1 cellular context compared by ENCODE assay signal in the genomic region with DNA sequence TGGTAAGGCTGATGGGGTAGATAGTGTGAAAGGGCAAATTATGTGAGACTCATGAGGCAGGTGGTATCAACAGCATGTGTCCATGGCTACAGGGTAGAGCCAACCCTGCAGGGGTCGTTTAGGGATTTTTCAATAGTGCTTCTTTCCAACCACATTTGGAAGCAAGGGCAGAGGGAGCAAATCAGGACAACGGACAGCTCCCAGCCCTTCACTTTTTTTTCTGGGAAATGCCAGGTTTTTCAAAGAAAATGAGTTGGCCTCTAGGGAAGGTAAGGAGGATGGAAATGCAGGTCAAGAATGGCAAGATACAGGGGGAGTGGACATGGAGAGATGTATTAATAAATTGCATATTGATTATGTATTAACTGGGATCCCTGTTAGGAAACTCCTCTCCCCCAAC.
TF ChIP-seq lines count a peak whose summit lies in the region.

No MANE protein-coding gene starts in this region.

TF ChIP-seq in HepG2, 621 proteins besides CTCF, POLR2A, EP300 and RAD21 (continued from another document and continues in another):
- 0 out of 2 replicates have a peak, but pooled peaks have one; percentile 41 for TF ChIP-seq MTF1 (CRISPR knock-in tag; IDR thresholded peaks at IDR 0.05)
- TF ChIP-seq ZSCAN21 (CRISPR knock-in tag; IDR thresholded peaks at IDR 0.05; ENCODE audit: borderline replicate concordance) = no peak
- TF ChIP-seq ZC3H4 (CRISPR knock-in tag; IDR thresholded peaks at IDR 0.05; ENCODE audit: borderline replicate concordance) = no peak
- TF ChIP-seq, protein P1, sequence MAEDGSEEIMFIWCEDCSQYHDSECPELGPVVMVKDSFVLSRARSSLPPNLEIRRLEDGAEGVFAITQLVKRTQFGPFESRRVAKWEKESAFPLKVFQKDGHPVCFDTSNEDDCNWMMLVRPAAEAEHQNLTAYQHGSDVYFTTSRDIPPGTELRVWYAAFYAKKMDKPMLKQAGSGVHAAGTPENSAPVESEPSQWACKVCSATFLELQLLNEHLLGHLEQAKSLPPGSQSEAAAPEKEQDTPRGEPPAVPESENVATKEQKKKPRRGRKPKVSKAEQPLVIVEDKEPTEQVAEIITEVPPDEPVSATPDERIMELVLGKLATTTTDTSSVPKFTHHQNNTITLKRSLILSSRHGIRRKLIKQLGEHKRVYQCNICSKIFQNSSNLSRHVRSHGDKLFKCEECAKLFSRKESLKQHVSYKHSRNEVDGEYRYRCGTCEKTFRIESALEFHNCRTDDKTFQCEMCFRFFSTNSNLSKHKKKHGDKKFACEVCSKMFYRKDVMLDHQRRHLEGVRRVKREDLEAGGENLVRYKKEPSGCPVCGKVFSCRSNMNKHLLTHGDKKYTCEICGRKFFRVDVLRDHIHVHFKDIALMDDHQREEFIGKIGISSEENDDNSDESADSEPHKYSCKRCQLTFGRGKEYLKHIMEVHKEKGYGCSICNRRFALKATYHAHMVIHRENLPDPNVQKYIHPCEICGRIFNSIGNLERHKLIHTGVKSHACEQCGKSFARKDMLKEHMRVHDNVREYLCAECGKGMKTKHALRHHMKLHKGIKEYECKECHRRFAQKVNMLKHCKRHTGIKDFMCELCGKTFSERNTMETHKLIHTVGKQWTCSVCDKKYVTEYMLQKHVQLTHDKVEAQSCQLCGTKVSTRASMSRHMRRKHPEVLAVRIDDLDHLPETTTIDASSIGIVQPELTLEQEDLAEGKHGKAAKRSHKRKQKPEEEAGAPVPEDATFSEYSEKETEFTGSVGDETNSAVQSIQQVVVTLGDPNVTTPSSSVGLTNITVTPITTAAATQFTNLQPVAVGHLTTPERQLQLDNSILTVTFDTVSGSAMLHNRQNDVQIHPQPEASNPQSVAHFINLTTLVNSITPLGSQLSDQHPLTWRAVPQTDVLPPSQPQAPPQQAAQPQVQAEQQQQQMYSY (CRISPR knock-in tag; IDR thresholded peaks at IDR 0.05) = 0 out of 2 replicates have a peak, but pooled peaks have one; percentile 36
- TF ChIP-seq NKX3-1 (CRISPR knock-in tag; IDR thresholded peaks at IDR 0.05) = peak; percentile 76; the same call in 1 of the 2 replicates
- TF ChIP-seq, protein P2, sequence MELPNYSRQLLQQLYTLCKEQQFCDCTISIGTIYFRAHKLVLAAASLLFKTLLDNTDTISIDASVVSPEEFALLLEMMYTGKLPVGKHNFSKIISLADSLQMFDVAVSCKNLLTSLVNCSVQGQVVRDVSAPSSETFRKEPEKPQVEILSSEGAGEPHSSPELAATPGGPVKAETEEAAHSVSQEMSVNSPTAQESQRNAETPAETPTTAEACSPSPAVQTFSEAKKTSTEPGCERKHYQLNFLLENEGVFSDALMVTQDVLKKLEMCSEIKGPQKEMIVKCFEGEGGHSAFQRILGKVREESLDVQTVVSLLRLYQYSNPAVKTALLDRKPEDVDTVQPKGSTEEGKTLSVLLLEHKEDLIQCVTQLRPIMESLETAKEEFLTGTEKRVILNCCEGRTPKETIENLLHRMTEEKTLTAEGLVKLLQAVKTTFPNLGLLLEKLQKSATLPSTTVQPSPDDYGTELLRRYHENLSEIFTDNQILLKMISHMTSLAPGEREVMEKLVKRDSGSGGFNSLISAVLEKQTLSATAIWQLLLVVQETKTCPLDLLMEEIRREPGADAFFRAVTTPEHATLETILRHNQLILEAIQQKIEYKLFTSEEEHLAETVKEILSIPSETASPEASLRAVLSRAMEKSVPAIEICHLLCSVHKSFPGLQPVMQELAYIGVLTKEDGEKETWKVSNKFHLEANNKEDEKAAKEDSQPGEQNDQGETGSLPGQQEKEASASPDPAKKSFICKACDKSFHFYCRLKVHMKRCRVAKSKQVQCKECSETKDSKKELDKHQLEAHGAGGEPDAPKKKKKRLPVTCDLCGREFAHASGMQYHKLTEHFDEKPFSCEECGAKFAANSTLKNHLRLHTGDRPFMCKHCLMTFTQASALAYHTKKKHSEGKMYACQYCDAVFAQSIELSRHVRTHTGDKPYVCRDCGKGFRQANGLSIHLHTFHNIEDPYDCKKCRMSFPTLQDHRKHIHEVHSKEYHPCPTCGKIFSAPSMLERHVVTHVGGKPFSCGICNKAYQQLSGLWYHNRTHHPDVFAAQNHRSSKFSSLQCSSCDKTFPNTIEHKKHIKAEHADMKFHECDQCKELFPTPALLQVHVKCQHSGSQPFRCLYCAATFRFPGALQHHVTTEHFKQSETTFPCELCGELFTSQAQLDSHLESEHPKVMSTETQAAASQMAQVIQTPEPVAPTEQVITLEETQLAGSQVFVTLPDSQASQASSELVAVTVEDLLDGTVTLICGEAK (IDR thresholded peaks at IDR 0.05) = no peak
- TF ChIP-seq, protein P2 (CRISPR knock-in tag; IDR thresholded peaks at IDR 0.05) = no peak
- no peak for TF ChIP-seq ZNF282 (IDR thresholded peaks at IDR 0.05; ENCODE audit: partially characterized antibody)
- TF ChIP-seq ZNF547 (CRISPR knock-in tag; IDR thresholded peaks at IDR 0.05) = no peak
- TF ChIP-seq MIER2 (CRISPR knock-in tag; IDR thresholded peaks at IDR 0.05) = peak; percentile 97
- 0 out of 2 replicates have a peak, but pooled peaks have one; percentile 49 for TF ChIP-seq ZSCAN20 (CRISPR knock-in tag; IDR thresholded peaks at IDR 0.05; ENCODE audit: borderline replicate concordance)
- TF ChIP-seq, protein P3, sequence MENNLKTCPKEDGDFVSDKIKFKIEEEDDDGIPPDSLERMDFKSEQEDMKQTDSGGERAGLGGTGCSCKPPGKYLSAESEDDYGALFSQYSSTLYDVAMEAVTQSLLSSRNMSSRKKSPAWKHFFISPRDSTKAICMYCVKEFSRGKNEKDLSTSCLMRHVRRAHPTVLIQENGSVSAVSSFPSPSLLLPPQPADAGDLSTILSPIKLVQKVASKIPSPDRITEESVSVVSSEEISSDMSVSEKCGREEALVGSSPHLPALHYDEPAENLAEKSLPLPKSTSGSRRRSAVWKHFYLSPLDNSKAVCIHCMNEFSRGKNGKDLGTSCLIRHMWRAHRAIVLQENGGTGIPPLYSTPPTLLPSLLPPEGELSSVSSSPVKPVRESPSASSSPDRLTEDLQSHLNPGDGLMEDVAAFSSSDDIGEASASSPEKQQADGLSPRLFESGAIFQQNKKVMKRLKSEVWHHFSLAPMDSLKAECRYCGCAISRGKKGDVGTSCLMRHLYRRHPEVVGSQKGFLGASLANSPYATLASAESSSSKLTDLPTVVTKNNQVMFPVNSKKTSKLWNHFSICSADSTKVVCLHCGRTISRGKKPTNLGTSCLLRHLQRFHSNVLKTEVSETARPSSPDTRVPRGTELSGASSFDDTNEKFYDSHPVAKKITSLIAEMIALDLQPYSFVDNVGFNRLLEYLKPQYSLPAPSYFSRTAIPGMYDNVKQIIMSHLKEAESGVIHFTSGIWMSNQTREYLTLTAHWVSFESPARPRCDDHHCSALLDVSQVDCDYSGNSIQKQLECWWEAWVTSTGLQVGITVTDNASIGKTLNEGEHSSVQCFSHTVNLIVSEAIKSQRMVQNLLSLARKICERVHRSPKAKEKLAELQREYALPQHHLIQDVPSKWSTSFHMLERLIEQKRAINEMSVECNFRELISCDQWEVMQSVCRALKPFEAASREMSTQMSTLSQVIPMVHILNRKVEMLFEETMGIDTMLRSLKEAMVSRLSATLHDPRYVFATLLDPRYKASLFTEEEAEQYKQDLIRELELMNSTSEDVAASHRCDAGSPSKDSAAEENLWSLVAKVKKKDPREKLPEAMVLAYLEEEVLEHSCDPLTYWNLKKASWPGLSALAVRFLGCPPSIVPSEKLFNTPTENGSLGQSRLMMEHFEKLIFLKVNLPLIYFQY (CRISPR knock-in tag; IDR thresholded peaks at IDR 0.05; ENCODE audit: borderline replicate concordance) = 0 out of 2 replicates have a peak, but pooled peaks have one; percentile 49
- TF ChIP-seq, protein P4, sequence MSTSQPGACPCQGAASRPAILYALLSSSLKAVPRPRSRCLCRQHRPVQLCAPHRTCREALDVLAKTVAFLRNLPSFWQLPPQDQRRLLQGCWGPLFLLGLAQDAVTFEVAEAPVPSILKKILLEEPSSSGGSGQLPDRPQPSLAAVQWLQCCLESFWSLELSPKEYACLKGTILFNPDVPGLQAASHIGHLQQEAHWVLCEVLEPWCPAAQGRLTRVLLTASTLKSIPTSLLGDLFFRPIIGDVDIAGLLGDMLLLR (CRISPR knock-in tag; IDR thresholded peaks at IDR 0.05) = no peak
- TF ChIP-seq MBD4 (IDR thresholded peaks at IDR 0.05; ENCODE audit: borderline replicate concordance, low read length) = no peak
- TF ChIP-seq, protein P5, sequence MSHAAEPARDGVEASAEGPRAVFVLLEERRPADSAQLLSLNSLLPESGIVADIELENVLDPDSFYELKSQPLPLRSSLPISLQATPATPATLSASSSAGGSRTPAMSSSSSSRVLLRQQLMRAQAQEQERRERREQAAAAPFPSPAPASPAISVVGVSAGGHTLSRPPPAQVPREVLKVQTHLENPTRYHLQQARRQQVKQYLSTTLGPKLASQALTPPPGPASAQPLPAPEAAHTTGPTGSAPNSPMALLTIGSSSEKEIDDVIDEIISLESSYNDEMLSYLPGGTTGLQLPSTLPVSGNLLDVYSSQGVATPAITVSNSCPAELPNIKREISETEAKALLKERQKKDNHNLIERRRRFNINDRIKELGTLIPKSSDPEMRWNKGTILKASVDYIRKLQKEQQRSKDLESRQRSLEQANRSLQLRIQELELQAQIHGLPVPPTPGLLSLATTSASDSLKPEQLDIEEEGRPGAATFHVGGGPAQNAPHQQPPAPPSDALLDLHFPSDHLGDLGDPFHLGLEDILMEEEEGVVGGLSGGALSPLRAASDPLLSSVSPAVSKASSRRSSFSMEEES (CRISPR knock-in tag; IDR thresholded peaks at IDR 0.05) = 0 out of 2 replicates have a peak, but pooled peaks have one; percentile 65
- TF ChIP-seq ZSCAN31 (CRISPR knock-in tag; IDR thresholded peaks at IDR 0.05; ENCODE audit: low read depth) = no peak
- TF ChIP-seq ASH2L (IDR thresholded peaks at IDR 0.05; ENCODE audit: insufficient read length, low read depth, low read length) = no peak
- TF ChIP-seq ZNF30 (CRISPR knock-in tag; IDR thresholded peaks at IDR 0.05) = no peak
- 0 out of 2 replicates have a peak, but pooled peaks have one; percentile 21 for TF ChIP-seq ISL2 (CRISPR knock-in tag; IDR thresholded peaks at IDR 0.05)
- peak; percentile 26 for TF ChIP-seq XRCC5 (optimal IDR thresholded peaks at IDR 0.05; ENCODE audit: low read length)
- TF ChIP-seq, protein P6, sequence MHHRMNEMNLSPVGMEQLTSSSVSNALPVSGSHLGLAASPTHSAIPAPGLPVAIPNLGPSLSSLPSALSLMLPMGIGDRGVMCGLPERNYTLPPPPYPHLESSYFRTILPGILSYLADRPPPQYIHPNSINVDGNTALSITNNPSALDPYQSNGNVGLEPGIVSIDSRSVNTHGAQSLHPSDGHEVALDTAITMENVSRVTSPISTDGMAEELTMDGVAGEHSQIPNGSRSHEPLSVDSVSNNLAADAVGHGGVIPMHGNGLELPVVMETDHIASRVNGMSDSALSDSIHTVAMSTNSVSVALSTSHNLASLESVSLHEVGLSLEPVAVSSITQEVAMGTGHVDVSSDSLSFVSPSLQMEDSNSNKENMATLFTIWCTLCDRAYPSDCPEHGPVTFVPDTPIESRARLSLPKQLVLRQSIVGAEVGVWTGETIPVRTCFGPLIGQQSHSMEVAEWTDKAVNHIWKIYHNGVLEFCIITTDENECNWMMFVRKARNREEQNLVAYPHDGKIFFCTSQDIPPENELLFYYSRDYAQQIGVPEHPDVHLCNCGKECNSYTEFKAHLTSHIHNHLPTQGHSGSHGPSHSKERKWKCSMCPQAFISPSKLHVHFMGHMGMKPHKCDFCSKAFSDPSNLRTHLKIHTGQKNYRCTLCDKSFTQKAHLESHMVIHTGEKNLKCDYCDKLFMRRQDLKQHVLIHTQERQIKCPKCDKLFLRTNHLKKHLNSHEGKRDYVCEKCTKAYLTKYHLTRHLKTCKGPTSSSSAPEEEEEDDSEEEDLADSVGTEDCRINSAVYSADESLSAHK (CRISPR knock-in tag; IDR thresholded peaks at IDR 0.05; ENCODE audit: borderline replicate concordance) = no peak
- no peak for TF ChIP-seq ZNF20 (CRISPR knock-in tag; IDR thresholded peaks at IDR 0.05)
- TF ChIP-seq, protein P7, sequence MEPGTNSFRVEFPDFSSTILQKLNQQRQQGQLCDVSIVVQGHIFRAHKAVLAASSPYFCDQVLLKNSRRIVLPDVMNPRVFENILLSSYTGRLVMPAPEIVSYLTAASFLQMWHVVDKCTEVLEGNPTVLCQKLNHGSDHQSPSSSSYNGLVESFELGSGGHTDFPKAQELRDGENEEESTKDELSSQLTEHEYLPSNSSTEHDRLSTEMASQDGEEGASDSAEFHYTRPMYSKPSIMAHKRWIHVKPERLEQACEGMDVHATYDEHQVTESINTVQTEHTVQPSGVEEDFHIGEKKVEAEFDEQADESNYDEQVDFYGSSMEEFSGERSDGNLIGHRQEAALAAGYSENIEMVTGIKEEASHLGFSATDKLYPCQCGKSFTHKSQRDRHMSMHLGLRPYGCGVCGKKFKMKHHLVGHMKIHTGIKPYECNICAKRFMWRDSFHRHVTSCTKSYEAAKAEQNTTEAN (CRISPR knock-in tag; conservative IDR thresholded peaks at IDR 0.05) = 0 out of 2 replicates have a peak, but pooled peaks have one; percentile 38
- no peak for TF ChIP-seq ZNF616 (CRISPR knock-in tag; IDR thresholded peaks at IDR 0.05; ENCODE audit: low read depth)
